8 cellular contexts compared by ENCODE assay signal in genomic region chrX:103356023-103356798, GRCh38. TPM values are rescaled to one million over a fixed set of nuclear protein-coding genes. Genes with fewer than 3 reads are reported as not detected.
DNase-seq lines count a peak whose midpoint lies in the region; ATAC-seq and TF ChIP-seq lines count a peak whose summit lies in the region.

TSS of gene TCEAL9 (plus strand) at chrX:103356506. CDS start at chrX:103357685, 1,179 bp downstream.

- peaks cover 9% of the 10 kb centered on the region for H3K36me3 Mint-ChIP-seq in WTC11

- H3K4me1 ChIP-seq in fibroblast of lung (ENCODE audit: control insufficient read depth, extremely low read depth, insufficient read depth, low read length) (no peaks in the 10 kb centered on the region), tibial nerve (no peaks in the 10 kb centered on the region)

- peak in 1 of 2 donors; percentile 96 for TF ChIP-seq EP300 in tibial nerve (IDR thresholded peaks at IDR 0.05)

- no peaks in the 10 kb centered on the region for H3K36me3 ChIP-seq in fibroblast of lung (ENCODE audit: control insufficient read depth, insufficient read depth, low read length)
- H3K36me3 ChIP-seq in tibial nerve, result no peaks in the 10 kb centered on the region

- peaks cover 16% of the 10 kb centered on the region for H3K79me2 ChIP-seq in fibroblast of lung (ENCODE audit: control insufficient read depth, insufficient read depth, low read length)

- H3K9me3 ChIP-seq in fibroblast of lung (ENCODE audit: control insufficient read depth, insufficient read depth, low read depth, low read length) (no peaks in the 10 kb centered on the region), tibial nerve (no peaks in the 10 kb centered on the region)

- H3K4me3 ChIP-seq in fibroblast of lung (replicated peaks in 1 of 4; ENCODE audit: control extremely low read depth in 1 of 4, insufficient read depth in 1 of 4, low read depth in 3 of 4, low read length in 4 of 4) (peak within 1 kb of the TSS; percentile 35 to 93 (median 63)), tibial nerve (peak within 1 kb of the TSS; percentile 54 to 69 (median 60))

- peak within 1 kb of the TSS; percentile 98 for H3K27ac Mint-ChIP-seq in WTC11

- H2AFZ ChIP-seq in fibroblast of lung (ENCODE audit: low read length), result peak within 1 kb of the TSS; percentile 62

- no peak for TF ChIP-seq CTCF in WTC11 (IDR thresholded peaks at IDR 0.05)
- no peak for TF ChIP-seq CTCF in fibroblast of lung (conservative IDR thresholded peaks at IDR 0.05 in 1 of 2, IDR thresholded peaks at IDR 0.05 in 1 of 2; ENCODE audit: low read depth in 1 of 2, low read length in 2 of 2)
- TF ChIP-seq CTCF in tibial nerve (IDR thresholded peaks at IDR 0.05), result no peak

- CTCF ChIA-PET in WTC11 (lab: Charles Lee), result interaction anchor here (1.2 to 1.5 kb wide), 3 partner anchors 11 to 108 kb away, joined by 4 to 11 read pairs (median 4); partner anchors contain the start of gene TCEAL7

- WGBS in tibial nerve, 2 donors, result 2 to 39% methylated on average over 18 to 19 of the region's 19 CpGs

- DNase-seq in DMS153 (lab: John Stamatoyannopoulos, UW), result peak; percentile 11
- DNase-seq in DMS153 treated with DMSO at 0.1 percent for 48 hours (lab: John Stamatoyannopoulos, UW; ENCODE audit: unreplicated experiment), result no peak
- DNase-seq in NCI-H1105 (lab: John Stamatoyannopoulos, UW), result peak; percentile 67
- DNase-seq in WTC11 (ENCODE audit: low spot score), result peak; percentile 36
- DNase-seq in fibroblast of lung (ENCODE audit: low read depth in 2 of 2), result peak; percentile 80 to 88
- DNase-seq in mucosa of gallbladder (ENCODE audit: low spot score), result peak; percentile 67
- DNase-seq in tibial nerve (ENCODE audit: low spot score in 2 of 2), result peak; percentile 20 to 65

- peak within 1 kb of the TSS; percentile 58 for H3K4me2 ChIP-seq in fibroblast of lung (ENCODE audit: extremely low read depth, insufficient read depth, low read length)

- H4K20me1 ChIP-seq in fibroblast of lung (ENCODE audit: control insufficient read depth, extremely low read depth, insufficient read depth, low read length), result no peaks in the 10 kb centered on the region

- H3K9me3 Mint-ChIP-seq in WTC11, result no peaks in the 10 kb centered on the region

- peaks cover 3% of the 10 kb centered on the region; the same call in 1 of the 2 replicates for H3K27me3 Mint-ChIP-seq in WTC11 (ENCODE audit: low read depth)

- peak within 1 kb of the TSS; percentile 76 for H3K27ac ChIP-seq in fibroblast of lung (ENCODE audit: insufficient read depth, low read length)
- peak within 1 kb of the TSS; percentile 81 to 97 (median 94) for H3K27ac ChIP-seq in tibial nerve

- peaks cover 7% of the 10 kb centered on the region for H3K4me1 Mint-ChIP-seq in WTC11

- peak within 1 kb of the TSS; percentile 94 for H3K4me3 Mint-ChIP-seq in WTC11

- peak; percentile 88 for TF ChIP-seq POLR2A in tibial nerve (IDR thresholded peaks at IDR 0.05)

- POLR2A ChIA-PET in WTC11 (lab: Charles Lee), result interaction anchor here (0.6 to 2.4 kb wide), 5 partner anchors 11 to 48 kb away, joined by 3 to 25 read pairs (median 4); partner anchors contain the start of gene BEX3

- peak within 1 kb of the TSS; percentile 60 for H3K9ac ChIP-seq in fibroblast of lung (ENCODE audit: insufficient read depth, low read length)

- peak; percentile 78 for ATAC-seq in WTC11
- ATAC-seq in GM19324 (IDR thresholded peaks at IDR 0.05; ENCODE audit: low FRiP score, unreplicated experiment), result no peak

- no peaks in the 10 kb centered on the region for H3K27me3 ChIP-seq in fibroblast of lung (ENCODE audit: control insufficient read depth, insufficient read depth, low read length)
- peaks cover 0 to 12% of the 10 kb centered on the region in 2 donors for H3K27me3 ChIP-seq in tibial nerve

TF ChIP-seq in WTC11, 78 proteins besides CTCF, POLR2A, EP300 and RAD21:
- TF ChIP-seq PREB (CRISPR knock-in tag; IDR thresholded peaks at IDR 0.05; ENCODE audit: borderline replicate concordance) (no peak), USF1 (CRISPR knock-in tag; IDR thresholded peaks at IDR 0.05) (peak; percentile 48; the same call in 1 of the 2 replicates), USF2 (CRISPR knock-in tag; IDR thresholded peaks at IDR 0.05) (peak; percentile 74)

RNA-seq across cellular contexts. Expression of gene TCEAL9, which starts in this region (rescaled TPM):
- 30.4 to 35.0 TPM (median 30.7 TPM) in 3 replicates for total RNA-seq in WTC11 (2021)
- total RNA-seq in fibroblast of lung, result 89.5 and 107 TPM in 2 replicates
- polyA plus RNA-seq in fibroblast of lung, result 198 and 286 TPM in 2 replicates
- 202 and 274 TPM in 2 replicates for polyA plus RNA-seq in fibroblast of lung (2012)
- polyA minus RNA-seq in fibroblast of lung (ENCODE audit: low replicate concordance), result 0.31 and 0.78 TPM in 2 replicates
- 28.4 TPM for total RNA-seq in mucosa of gallbladder
- 100 to 1,000 TPM in 1 of 4 donors, 10 to 100 TPM in 3; 49.2 to 114 (median 55.4) TPM for total RNA-seq in tibial nerve
